In genomic region chr5:143395638-143396352, GRCh38 we compare ENCODE assay signal across 8 cellular contexts. TPM values are rescaled to one million over a fixed set of nuclear protein-coding genes. Genes with fewer than 3 reads are reported as not detected.
DNase-seq lines count a peak whose midpoint lies in the region; ATAC-seq, FAIRE-seq and TF ChIP-seq lines count a peak whose summit lies in the region.

No MANE protein-coding gene starts in this region.

- H3K36me3 Mint-ChIP-seq in T-helper 1 cell treated with Interleukin-12 subunit alpha and Interleukin-12 subunit beta and Interleukin-4 antibody, amounts not matched to agents 30 μg/mL and 1 μg/mL, for 36 hours (ENCODE audit: low read depth): peaks cover 34% of the 10 kb centered on the region
- peaks cover 14 to 20% of the 10 kb centered on the region in 2 donors for H3K36me3 Mint-ChIP-seq in stimulated activated naive B cell treated with anti-CD40 and anti-IgM and Interleukin-4, amounts not matched to agents 10 μg/mL and 1 μg/mL and 100 μg/mL, for 72 hours
- H3K36me3 Mint-ChIP-seq in glutamatergic neuron (ENCODE audit: unreplicated experiment): no peaks in the 10 kb centered on the region

- peak; percentile 61 for ATAC-seq in HG03378 (IDR thresholded peaks at IDR 0.05; ENCODE audit: unreplicated experiment)
- peak; percentile 80 to 86 for ATAC-seq in stimulated activated naive B cell treated with anti-CD40 and anti-IgM and Interleukin-4, amounts not matched to agents 10 μg/mL and 1 μg/mL and 100 μg/mL, for 72 hours (replicated peaks)

- DNase-seq in T-helper 1 cell: no peak
- no peak for DNase-seq in stimulated activated naive B cell treated with anti-CD40 and anti-IgM and Interleukin-4, amounts not matched to agents 10 μg/mL and 1 μg/mL and 100 μg/mL, for 72 hours
- DNase-seq in NCI-H146 (lab: John Stamatoyannopoulos, UW): no peak
- no peak for DNase-seq in putamen (ENCODE audit: low spot score)
- DNase-seq in glutamatergic neuron: no peak

- peaks cover 62% of the 10 kb centered on the region for H3K4me1 Mint-ChIP-seq in T-helper 1 cell treated with Interleukin-12 subunit alpha and Interleukin-12 subunit beta and Interleukin-4 antibody, amounts not matched to agents 30 μg/mL and 1 μg/mL, for 36 hours (ENCODE audit: low read depth)
- H3K4me1 Mint-ChIP-seq in stimulated activated naive B cell treated with anti-CD40 and anti-IgM and Interleukin-4, amounts not matched to agents 10 μg/mL and 1 μg/mL and 100 μg/mL, for 72 hours: peaks cover 25 to 46% of the 10 kb centered on the region in 2 donors
- no peaks in the 10 kb centered on the region for H3K4me1 Mint-ChIP-seq in glutamatergic neuron (ENCODE audit: low read depth, unreplicated experiment)

- peak overlapping the region; percentile 75 for H3K4me3 Mint-ChIP-seq in T-helper 1 cell treated with Interleukin-12 subunit alpha and Interleukin-12 subunit beta and Interleukin-4 antibody, amounts not matched to agents 30 μg/mL and 1 μg/mL, for 36 hours
- H3K4me3 Mint-ChIP-seq in stimulated activated naive B cell treated with anti-CD40 and anti-IgM and Interleukin-4, amounts not matched to agents 10 μg/mL and 1 μg/mL and 100 μg/mL, for 72 hours: peak overlapping the region; percentile 44 to 64
- H3K4me3 Mint-ChIP-seq in glutamatergic neuron (ENCODE audit: unreplicated experiment): no peak overlapping the region

- no peak for TF ChIP-seq CTCF in glutamatergic neuron (IDR thresholded peaks at IDR 0.05; ENCODE audit: partially characterized antibody, unreplicated experiment)

- H3K27me3 Mint-ChIP-seq in T-helper 1 cell treated with Interleukin-12 subunit alpha and Interleukin-12 subunit beta and Interleukin-4 antibody, amounts not matched to agents 30 μg/mL and 1 μg/mL, for 36 hours (ENCODE audit: low read depth): no peaks in the 10 kb centered on the region
- no peaks in the 10 kb centered on the region for H3K27me3 Mint-ChIP-seq in stimulated activated naive B cell treated with anti-CD40 and anti-IgM and Interleukin-4, amounts not matched to agents 10 μg/mL and 1 μg/mL and 100 μg/mL, for 72 hours
- H3K27me3 Mint-ChIP-seq in glutamatergic neuron (ENCODE audit: unreplicated experiment): no peaks in the 10 kb centered on the region

- no peak overlapping the region for H3K27ac Mint-ChIP-seq in T-helper 1 cell treated with Interleukin-12 subunit alpha and Interleukin-12 subunit beta and Interleukin-4 antibody, amounts not matched to agents 30 μg/mL and 1 μg/mL, for 36 hours
- no peak overlapping the region for H3K27ac Mint-ChIP-seq in stimulated activated naive B cell treated with anti-CD40 and anti-IgM and Interleukin-4, amounts not matched to agents 10 μg/mL and 1 μg/mL and 100 μg/mL, for 72 hours
- H3K27ac Mint-ChIP-seq in glutamatergic neuron (ENCODE audit: unreplicated experiment): no peak overlapping the region

- no peaks in the 10 kb centered on the region for H3K9me3 Mint-ChIP-seq in T-helper 1 cell treated with Interleukin-12 subunit alpha and Interleukin-12 subunit beta and Interleukin-4 antibody, amounts not matched to agents 30 μg/mL and 1 μg/mL, for 36 hours
- H3K9me3 Mint-ChIP-seq in stimulated activated naive B cell treated with anti-CD40 and anti-IgM and Interleukin-4, amounts not matched to agents 10 μg/mL and 1 μg/mL and 100 μg/mL, for 72 hours: no peaks in the 10 kb centered on the region
- no peaks in the 10 kb centered on the region for H3K9me3 Mint-ChIP-seq in glutamatergic neuron (ENCODE audit: unreplicated experiment)

- peak; percentile 18 for FAIRE-seq in colon (lab: Jason Lieb, UNC)

RNA-seq across cellular contexts. Expression of gene NR3C1, which starts 7.7 kb away (rescaled TPM):
- 2.3 TPM for total RNA-seq in glutamatergic neuron (ENCODE audit: unreplicated experiment)
